Comparison of ENCODE assay signal across 24 cellular contexts in the genomic region with DNA sequence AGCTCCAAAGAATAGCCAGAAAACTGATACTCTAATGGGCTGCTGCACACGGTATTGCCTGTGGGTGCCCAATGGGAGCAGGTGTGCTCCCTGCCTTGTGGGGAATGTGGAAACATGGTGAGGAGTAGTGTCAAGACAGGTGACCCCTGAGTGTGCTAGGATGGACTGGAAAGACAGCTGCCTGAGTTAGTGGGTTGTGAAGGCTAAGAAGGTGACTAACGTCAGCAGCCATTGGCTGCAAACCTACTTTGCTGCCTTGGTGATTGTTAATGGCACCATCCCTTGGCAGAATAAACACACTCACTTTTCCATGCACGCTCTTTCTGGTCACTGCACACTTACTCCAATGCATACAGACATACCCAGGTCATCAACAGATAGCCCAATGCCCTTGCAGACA.
DNase-seq lines count a peak whose midpoint lies in the region; ATAC-seq and TF ChIP-seq lines count a peak whose summit lies in the region.
"Had no signal": no experiment of that assay in that cellular context is flagged by ENCODE, and none has a peak within 500 bp of the region (broad histone marks: within the 10 kb centered on the region; RNA-seq: fewer than 3 reads in every experiment).

No MANE protein-coding gene starts in this region.

- WGBS in esophagus muscularis mucosa = 81% methylated on average over 3 of the region's 3 CpGs

- no peak for TF ChIP-seq EP300 in esophagus muscularis mucosa (IDR thresholded peaks at IDR 0.05)

- H3K4me1 Mint-ChIP-seq in type B pancreatic cell (ENCODE audit: unreplicated experiment) = no peaks in the 10 kb centered on the region

- peaks cover 0 to 46% (median 0%) of the 10 kb centered on the region in 4 donors for H3K27me3 ChIP-seq in esophagus muscularis mucosa
- H3K27me3 ChIP-seq: MG63 had no signal

- intact Hi-C loops in esophagus muscularis mucosa (cut with DNase I) = no loop called here

- no peak overlapping the region for H3K27ac ChIP-seq in esophagus muscularis mucosa (replicated peaks in 1 of 4)
- H3K27ac ChIP-seq: SK-N-MC had no signal

- no peaks in the 10 kb centered on the region for H3K27me3 Mint-ChIP-seq in type B pancreatic cell

- no peaks in the 10 kb centered on the region for H3K9me3 Mint-ChIP-seq in type B pancreatic cell
- H3K9me3 Mint-ChIP-seq: CD4-positive, alpha-beta memory T cell had no signal

- TF ChIP-seq CTCF in esophagus muscularis mucosa (IDR thresholded peaks at IDR 0.05) (no peak), type B pancreatic cell (conservative IDR thresholded peaks at IDR 0.05) (no peak)

- H3K4me1 ChIP-seq in esophagus muscularis mucosa = no peaks in the 10 kb centered on the region

- DNase-seq in NCI-H146 (lab: John Stamatoyannopoulos, UW) (peak; percentile 34), NCI-H2171 (lab: John Stamatoyannopoulos, UW) (peak; percentile 38), esophagus muscularis mucosa (ENCODE audit: extremely low spot score) (peak; percentile 57), type B pancreatic cell (ENCODE audit: extremely low spot score, unreplicated experiment) (peak; percentile 7), NCI-H1105 treated with DMSO at 0.1 percent for 48 hours (lab: John Stamatoyannopoulos, UW) (no peak), iPS-NIHi7 (ENCODE audit: extremely low spot score) (no peak)
- DNase-seq: C1 segment of cervical spinal cord; CD4-positive, alpha-beta memory T cell; DMS79; EL; GDM1; HCEC 1CT; IMR-90; KG1; MG63; NCI-H187 treated with DMSO at 0.1 percent for 48 hours; NCI-H2107; NCI-H226; NCI-H510A; NCI-H748 treated with DMSO at 0.1 percent for 48 hours; SIG-M5 had no signal

- H3K36me3 ChIP-seq in esophagus muscularis mucosa = no peaks in the 10 kb centered on the region
- H3K36me3 ChIP-seq: MG63 had no signal

- peak overlapping the region; percentile 10 for H3K27ac Mint-ChIP-seq in type B pancreatic cell
- H3K27ac Mint-ChIP-seq: CD4-positive, alpha-beta memory T cell had no signal

- H3K4me3 ChIP-seq in esophagus muscularis mucosa = no peak overlapping the region
- H3K4me3 ChIP-seq: GM12878, MG63, SK-N-MC had no signal

- no peak for ATAC-seq in HG02588 (IDR thresholded peaks at IDR 0.05; ENCODE audit: unreplicated experiment)
- ATAC-seq: GM12878 had no signal

- no peak overlapping the region for H3K4me3 Mint-ChIP-seq in type B pancreatic cell
- H3K4me3 Mint-ChIP-seq: CD4-positive, alpha-beta memory T cell had no signal

- H3K36me3 Mint-ChIP-seq in type B pancreatic cell = no peaks in the 10 kb centered on the region
- H3K36me3 Mint-ChIP-seq: CD4-positive, alpha-beta memory T cell had no signal

- TF ChIP-seq POLR2A in esophagus muscularis mucosa (IDR thresholded peaks at IDR 0.05; ENCODE audit: low read depth) = no peak

- peaks cover 0 to 5% (median 0%) of the 10 kb centered on the region in 4 donors for H3K9me3 ChIP-seq in esophagus muscularis mucosa
- H3K9me3 ChIP-seq: MG63 had no signal

Comparison
In these comparisons a context has a peak if more than half of its experiments do, and no peak if none do; other contexts are left out.
1. DNase-seq: peak in NCI-H146 (single experiment), NCI-H2171 (single experiment), esophagus muscularis mucosa (single experiment) and type B pancreatic cell (single experiment); none in NCI-H1105 treated with DMSO at 0.1 percent for 48 hours (single experiment) and iPS-NIHi7 (single experiment).